1 cellular context compared by ENCODE assay signal in genomic region chr1:154877370-154877974, GRCh38.
TF ChIP-seq lines count a peak whose summit lies in the region.

No MANE protein-coding gene starts in this region.

TF ChIP-seq in HepG2, 621 proteins besides CTCF, POLR2A, EP300 and RAD21 (continued from another document and continues in another):
- peak; percentile 9; the same call in 1 of the 2 replicates for TF ChIP-seq SIX1 (CRISPR knock-in tag; IDR thresholded peaks at IDR 0.05; ENCODE audit: borderline replicate concordance)
- TF ChIP-seq THAP11 (CRISPR knock-in tag; IDR thresholded peaks at IDR 0.05): peak; percentile 28; the same call in 1 of the 2 replicates
- peak; percentile 25; the same call in 1 of the 2 replicates for TF ChIP-seq RXRA (CRISPR knock-in tag; IDR thresholded peaks at IDR 0.05)
- peak; percentile 39; the same call in 1 of the 2 replicates for TF ChIP-seq SOX5 (CRISPR knock-in tag; IDR thresholded peaks at IDR 0.05; ENCODE audit: borderline replicate concordance)
- peak; percentile 52; the same call in 1 of the 2 replicates for TF ChIP-seq ZNF280B (CRISPR knock-in tag; IDR thresholded peaks at IDR 0.05; ENCODE audit: borderline replicate concordance)
- TF ChIP-seq DNMT3B (CRISPR knock-in tag; conservative IDR thresholded peaks at IDR 0.05): 0 out of 2 replicates have a peak, but pooled peaks have one; percentile 66
- no peak for TF ChIP-seq SP2 (CRISPR knock-in tag; IDR thresholded peaks at IDR 0.05)
- TF ChIP-seq ATF3 (CRISPR knock-in tag; IDR thresholded peaks at IDR 0.05): peak; percentile 14; the same call in 1 of the 2 replicates
- TF ChIP-seq FOXP4 (CRISPR knock-in tag; IDR thresholded peaks at IDR 0.05): peak; percentile 66
- peak; percentile 67 for TF ChIP-seq RXRB (CRISPR knock-in tag; IDR thresholded peaks at IDR 0.05; ENCODE audit: borderline replicate concordance)
- TF ChIP-seq ZNF296 (CRISPR knock-in tag; conservative IDR thresholded peaks at IDR 0.05): no peak
- no peak for TF ChIP-seq ZNF850 (CRISPR knock-in tag; conservative IDR thresholded peaks at IDR 0.05)
- TF ChIP-seq ETV5 (CRISPR knock-in tag; IDR thresholded peaks at IDR 0.05; ENCODE audit: borderline replicate concordance): peak; percentile 92; the same call in 1 of the 2 replicates
- TF ChIP-seq ZNF746 (CRISPR knock-in tag; IDR thresholded peaks at IDR 0.05): peak; percentile 51; the same call in 1 of the 2 replicates
- TF ChIP-seq FOXP1 (IDR thresholded peaks at IDR 0.05): no peak
- TF ChIP-seq FOXP1 (CRISPR knock-in tag; IDR thresholded peaks at IDR 0.05): peak; percentile 85
- TF ChIP-seq FOXO1 (CRISPR knock-in tag; IDR thresholded peaks at IDR 0.05): peak; percentile 39; the same call in 1 of the 2 replicates
- no peak for TF ChIP-seq FOXA1 (IDR thresholded peaks at IDR 0.05)
- peak; percentile 72 for TF ChIP-seq FOXA1 (CRISPR knock-in tag; IDR thresholded peaks at IDR 0.05)
- peak; percentile 69; the same call in 1 of the 2 replicates for TF ChIP-seq HNRNPL (IDR thresholded peaks at IDR 0.05; ENCODE audit: low read depth, low read length)
- TF ChIP-seq PPARG (CRISPR knock-in tag; conservative IDR thresholded peaks at IDR 0.05): 0 out of 2 replicates have a peak, but pooled peaks have one; percentile 36
- 0 out of 2 replicates have a peak, but pooled peaks have one; percentile 28 for TF ChIP-seq ELF3 (CRISPR knock-in tag; IDR thresholded peaks at IDR 0.05)
- 0 out of 2 replicates have a peak, but pooled peaks have one; percentile 11 for TF ChIP-seq BCL6 (CRISPR knock-in tag; IDR thresholded peaks at IDR 0.05)
- no peak for TF ChIP-seq SOX6 (IDR thresholded peaks at IDR 0.05)
- peak; percentile 51 for TF ChIP-seq SOX6 (CRISPR knock-in tag; IDR thresholded peaks at IDR 0.05)
- peak; percentile 96 for TF ChIP-seq FOSL2 (CRISPR knock-in tag; IDR thresholded peaks at IDR 0.05)
- TF ChIP-seq, protein P1, sequence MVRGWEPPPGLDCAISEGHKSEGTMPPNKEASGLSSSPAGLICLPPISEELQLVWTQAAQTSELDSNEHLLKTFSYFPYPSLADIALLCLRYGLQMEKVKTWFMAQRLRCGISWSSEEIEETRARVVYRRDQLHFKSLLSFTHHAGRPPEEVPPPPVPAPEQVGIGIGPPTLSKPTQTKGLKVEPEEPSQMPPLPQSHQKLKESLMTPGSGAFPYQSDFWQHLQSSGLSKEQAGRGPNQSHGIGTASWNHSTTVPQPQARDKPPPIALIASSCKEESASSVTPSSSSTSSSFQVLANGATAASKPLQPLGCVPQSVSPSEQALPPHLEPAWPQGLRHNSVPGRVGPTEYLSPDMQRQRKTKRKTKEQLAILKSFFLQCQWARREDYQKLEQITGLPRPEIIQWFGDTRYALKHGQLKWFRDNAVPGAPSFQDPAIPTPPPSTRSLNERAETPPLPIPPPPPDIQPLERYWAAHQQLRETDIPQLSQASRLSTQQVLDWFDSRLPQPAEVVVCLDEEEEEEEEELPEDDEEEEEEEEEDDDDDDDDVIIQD (CRISPR knock-in tag; IDR thresholded peaks at IDR 0.05; ENCODE audit: low read depth): 0 out of 2 replicates have a peak, but pooled peaks have one; percentile 26
- peak; percentile 23; the same call in 1 of the 2 replicates for TF ChIP-seq AHDC1 (CRISPR knock-in tag; IDR thresholded peaks at IDR 0.05; ENCODE audit: borderline replicate concordance)
- peak; percentile 54; the same call in 1 of the 2 replicates for TF ChIP-seq ZKSCAN8 (CRISPR knock-in tag; IDR thresholded peaks at IDR 0.05; ENCODE audit: borderline replicate concordance)
- TF ChIP-seq KLF16 (CRISPR knock-in tag; IDR thresholded peaks at IDR 0.05): 0 out of 4 replicates have a peak, but pooled peaks of 1 of the 2 experiments have one; percentile 35
- no peak for TF ChIP-seq PAF1 (CRISPR knock-in tag; IDR thresholded peaks at IDR 0.05)
- TF ChIP-seq TMF1 (CRISPR knock-in tag; IDR thresholded peaks at IDR 0.05; ENCODE audit: low read depth): no peak
- TF ChIP-seq ZNF891 (CRISPR knock-in tag; IDR thresholded peaks at IDR 0.05): peak; percentile 60; the same call in 1 of the 2 replicates
- TF ChIP-seq IRX3 (CRISPR knock-in tag; IDR thresholded peaks at IDR 0.05; ENCODE audit: borderline replicate concordance, low read depth): no peak
- TF ChIP-seq RARA (CRISPR knock-in tag; IDR thresholded peaks at IDR 0.05): peak; percentile 71
- TF ChIP-seq FOXA3 (CRISPR knock-in tag; IDR thresholded peaks at IDR 0.05): peak; percentile 76
- peak; percentile 63 for TF ChIP-seq SAP130 (CRISPR knock-in tag; IDR thresholded peaks at IDR 0.05; ENCODE audit: low read depth)
- TF ChIP-seq BHLHE40 (IDR thresholded peaks at IDR 0.05; ENCODE audit: low read length): peak; percentile 12; the same call in 1 of the 2 replicates
- 0 out of 2 replicates have a peak, but pooled peaks have one; percentile 22 for TF ChIP-seq NRL (CRISPR knock-in tag; IDR thresholded peaks at IDR 0.05; ENCODE audit: borderline replicate concordance)
- TF ChIP-seq ZNF3 (CRISPR knock-in tag; IDR thresholded peaks at IDR 0.05): 0 out of 2 replicates have a peak, but pooled peaks have one; percentile 14
- TF ChIP-seq, protein P2, sequence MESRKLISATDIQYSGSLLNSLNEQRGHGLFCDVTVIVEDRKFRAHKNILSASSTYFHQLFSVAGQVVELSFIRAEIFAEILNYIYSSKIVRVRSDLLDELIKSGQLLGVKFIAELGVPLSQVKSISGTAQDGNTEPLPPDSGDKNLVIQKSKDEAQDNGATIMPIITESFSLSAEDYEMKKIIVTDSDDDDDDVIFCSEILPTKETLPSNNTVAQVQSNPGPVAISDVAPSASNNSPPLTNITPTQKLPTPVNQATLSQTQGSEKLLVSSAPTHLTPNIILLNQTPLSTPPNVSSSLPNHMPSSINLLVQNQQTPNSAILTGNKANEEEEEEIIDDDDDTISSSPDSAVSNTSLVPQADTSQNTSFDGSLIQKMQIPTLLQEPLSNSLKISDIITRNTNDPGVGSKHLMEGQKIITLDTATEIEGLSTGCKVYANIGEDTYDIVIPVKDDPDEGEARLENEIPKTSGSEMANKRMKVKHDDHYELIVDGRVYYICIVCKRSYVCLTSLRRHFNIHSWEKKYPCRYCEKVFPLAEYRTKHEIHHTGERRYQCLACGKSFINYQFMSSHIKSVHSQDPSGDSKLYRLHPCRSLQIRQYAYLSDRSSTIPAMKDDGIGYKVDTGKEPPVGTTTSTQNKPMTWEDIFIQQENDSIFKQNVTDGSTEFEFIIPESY (CRISPR knock-in tag; IDR thresholded peaks at IDR 0.05): no peak
- TF ChIP-seq, protein P3, sequence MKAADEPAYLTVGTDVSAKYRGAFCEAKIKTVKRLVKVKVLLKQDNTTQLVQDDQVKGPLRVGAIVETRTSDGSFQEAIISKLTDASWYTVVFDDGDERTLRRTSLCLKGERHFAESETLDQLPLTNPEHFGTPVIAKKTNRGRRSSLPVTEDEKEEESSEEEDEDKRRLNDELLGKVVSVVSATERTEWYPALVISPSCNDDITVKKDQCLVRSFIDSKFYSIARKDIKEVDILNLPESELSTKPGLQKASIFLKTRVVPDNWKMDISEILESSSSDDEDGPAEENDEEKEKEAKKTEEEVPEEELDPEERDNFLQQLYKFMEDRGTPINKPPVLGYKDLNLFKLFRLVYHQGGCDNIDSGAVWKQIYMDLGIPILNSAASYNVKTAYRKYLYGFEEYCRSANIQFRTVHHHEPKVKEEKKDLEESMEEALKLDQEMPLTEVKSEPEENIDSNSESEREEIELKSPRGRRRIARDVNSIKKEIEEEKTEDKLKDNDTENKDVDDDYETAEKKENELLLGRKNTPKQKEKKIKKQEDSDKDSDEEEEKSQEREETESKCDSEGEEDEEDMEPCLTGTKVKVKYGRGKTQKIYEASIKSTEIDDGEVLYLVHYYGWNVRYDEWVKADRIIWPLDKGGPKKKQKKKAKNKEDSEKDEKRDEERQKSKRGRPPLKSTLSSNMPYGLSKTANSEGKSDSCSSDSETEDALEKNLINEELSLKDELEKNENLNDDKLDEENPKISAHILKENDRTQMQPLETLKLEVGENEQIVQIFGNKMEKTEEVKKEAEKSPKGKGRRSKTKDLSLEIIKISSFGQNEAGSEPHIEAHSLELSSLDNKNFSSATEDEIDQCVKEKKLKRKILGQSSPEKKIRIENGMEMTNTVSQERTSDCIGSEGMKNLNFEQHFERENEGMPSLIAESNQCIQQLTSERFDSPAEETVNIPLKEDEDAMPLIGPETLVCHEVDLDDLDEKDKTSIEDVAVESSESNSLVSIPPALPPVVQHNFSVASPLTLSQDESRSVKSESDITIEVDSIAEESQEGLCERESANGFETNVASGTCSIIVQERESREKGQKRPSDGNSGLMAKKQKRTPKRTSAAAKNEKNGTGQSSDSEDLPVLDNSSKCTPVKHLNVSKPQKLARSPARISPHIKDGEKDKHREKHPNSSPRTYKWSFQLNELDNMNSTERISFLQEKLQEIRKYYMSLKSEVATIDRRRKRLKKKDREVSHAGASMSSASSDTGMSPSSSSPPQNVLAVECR (CRISPR knock-in tag; IDR thresholded peaks at IDR 0.05; ENCODE audit: borderline replicate concordance): 0 out of 2 replicates have a peak, but pooled peaks have one; percentile 37
- TF ChIP-seq HDAC1 (CRISPR knock-in tag; IDR thresholded peaks at IDR 0.05): peak; percentile 47; the same call in 1 of the 2 replicates
